Comparison of ENCODE assay signal across 24 cellular contexts in the genomic region with DNA sequence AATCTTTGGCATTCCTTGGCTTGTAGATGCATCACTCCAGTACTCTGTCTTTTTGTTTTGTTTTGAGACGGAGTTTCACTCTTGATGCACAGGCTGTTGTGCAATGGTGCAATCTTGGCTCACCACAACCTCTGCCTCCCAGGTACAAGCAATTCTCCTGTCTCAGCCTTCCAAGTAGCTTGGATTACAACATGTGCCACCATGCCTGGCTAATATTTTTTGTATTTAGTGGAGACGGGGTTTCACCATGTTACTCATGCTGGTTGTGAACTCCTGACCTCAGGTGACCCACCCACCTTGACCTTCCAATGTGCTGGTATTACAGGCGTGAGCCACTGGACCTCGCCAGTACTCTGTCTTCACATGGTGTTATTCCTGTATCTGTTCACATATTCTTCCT. TPM values are rescaled to one million over a fixed set of nuclear protein-coding genes. Genes with fewer than 3 reads are reported as not detected.
"Had no signal": no experiment of that assay in that cellular context is flagged by ENCODE, and none has a peak within 500 bp of the region (broad histone marks: within the 10 kb centered on the region; RNA-seq: fewer than 3 reads in every experiment).

No MANE protein-coding gene starts in this region.

- ATAC-seq: activated T-cell treated with anti-CD3 and anti-CD28 coated beads, Interleukin-2, amount 50 U/mL, for 4 hours had no signal

- DNase-seq: activated CD4-positive, alpha-beta memory T cell treated with anti-CD3 and anti-CD28 coated beads for 36 hours; activated CD4-positive, alpha-beta T cell treated with anti-CD3 and anti-CD28 coated beads, Interleukin-2, amount 10 ng/mL, durations not matched to agents 7 days and 5 days; activated CD4-positive, CD25-positive, alpha-beta regulatory T cell; activated CD8-positive, alpha-beta memory T cell treated with anti-CD3 and anti-CD28 coated beads for 24 hours; activated effector memory CD4-positive, alpha-beta T cell treated with anti-CD3 and anti-CD28 coated beads, Interleukin-2, amount 50 U/mL, for 16 hours; activated naive CD4-positive, alpha-beta T cell treated with Interleukin-2 at 50 U/mL for 16 hours; activated T-cell treated with anti-CD3 and anti-CD28 coated beads, Interleukin-2, amount 50 U/mL, for 4 hours; brain microvascular endothelial cell; caudate nucleus; KG1; NCI-H1105 treated with DMSO at 0.1 percent for 48 hours; NCI-H146; NCI-H187 treated with DMSO at 0.1 percent for 48 hours; NCI-H2081 treated with DMSO at 0.1 percent for 48 hours; NCI-H446 treated with DMSO at 0.1 percent for 48 hours; NCI-H526; NCI-H774; Peyer's patch; Right ventricle myocardium superior; SJCRH30; SK-N-SH; T-helper 1 cell had no signal

- H3K27ac ChIP-seq: brain microvascular endothelial cell, Peyer's patch, RWPE1, SJCRH30, VCaP had no signal

- H3K27me3 ChIP-seq: brain microvascular endothelial cell, Peyer's patch had no signal

- H3K4me1 ChIP-seq: SJCRH30 had no signal

- H3K36me3 ChIP-seq: brain microvascular endothelial cell, Peyer's patch, SJCRH30 had no signal

- H3K4me3 ChIP-seq: Peyer's patch, SJCRH30 had no signal

- H3K9me3 ChIP-seq: Peyer's patch, SJCRH30, SK-N-SH had no signal

RNA-seq across cellular contexts. Expression of a gene that starts 35.8 kb away (rescaled TPM):
- total RNA-seq: activated CD4-positive, alpha-beta T cell treated with anti-CD3 and anti-CD28 coated beads, Interleukin-2, amount 10 ng/mL, durations not matched to agents 7 days and 5 days; activated T-cell treated with anti-CD3 and anti-CD28 coated beads, Interleukin-2, amount 50 U/mL, for 4 hours; Peyer's patch; Right ventricle myocardium superior; SJCRH30 had no signal
- polyA plus RNA-seq: SK-N-SH had no signal
